In genomic region chr3:78077842-78078241, GRCh38 we compare ENCODE assay signal across 2 cellular contexts.
TF ChIP-seq lines count a peak whose summit lies in the region.

No MANE protein-coding gene starts in this region.

TF ChIP-seq in GM12878, 131 proteins besides CTCF, POLR2A, EP300 and RAD21:
- no peak for TF ChIP-seq SIN3A (IDR thresholded peaks at IDR 0.05; ENCODE audit: low read depth, low read length)
- TF ChIP-seq SRF (IDR thresholded peaks at IDR 0.05; ENCODE audit: low read depth in 2 of 2, low read length in 2 of 2), result no peak
- peak; percentile 25; the same call in 1 of the 2 replicates for TF ChIP-seq JUNB (IDR thresholded peaks at IDR 0.05)

TF ChIP-seq in GM23338, 12 proteins besides CTCF, POLR2A, EP300 and RAD21:
- TF ChIP-seq EZH2phosphoT487 (IDR thresholded peaks at IDR 0.05; ENCODE audit: unreplicated experiment), result no peak
- no peak for TF ChIP-seq CREB1 (CRISPR knock-in tag; IDR thresholded peaks at IDR 0.05; ENCODE audit: low read depth)
- TF ChIP-seq ZNF114 (CRISPR knock-in tag; IDR thresholded peaks at IDR 0.05), result no peak
- TF ChIP-seq POLR2AphosphoS5 (IDR thresholded peaks at IDR 0.05; ENCODE audit: low read depth), result no peak
- no peak for TF ChIP-seq ZNF331 (CRISPR knock-in tag; IDR thresholded peaks at IDR 0.05; ENCODE audit: low read depth)
- TF ChIP-seq, protein P1, sequence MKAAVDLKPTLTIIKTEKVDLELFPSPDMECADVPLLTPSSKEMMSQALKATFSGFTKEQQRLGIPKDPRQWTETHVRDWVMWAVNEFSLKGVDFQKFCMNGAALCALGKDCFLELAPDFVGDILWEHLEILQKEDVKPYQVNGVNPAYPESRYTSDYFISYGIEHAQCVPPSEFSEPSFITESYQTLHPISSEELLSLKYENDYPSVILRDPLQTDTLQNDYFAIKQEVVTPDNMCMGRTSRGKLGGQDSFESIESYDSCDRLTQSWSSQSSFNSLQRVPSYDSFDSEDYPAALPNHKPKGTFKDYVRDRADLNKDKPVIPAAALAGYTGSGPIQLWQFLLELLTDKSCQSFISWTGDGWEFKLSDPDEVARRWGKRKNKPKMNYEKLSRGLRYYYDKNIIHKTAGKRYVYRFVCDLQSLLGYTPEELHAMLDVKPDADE (IDR thresholded peaks at IDR 0.05), result no peak
- no peak for TF ChIP-seq ZNF462 (CRISPR knock-in tag; IDR thresholded peaks at IDR 0.05)
TF ChIP-seq in GM23338: peak in this region for 0.
